Comparison of ENCODE assay signal across 12 cellular contexts in the genomic region with DNA sequence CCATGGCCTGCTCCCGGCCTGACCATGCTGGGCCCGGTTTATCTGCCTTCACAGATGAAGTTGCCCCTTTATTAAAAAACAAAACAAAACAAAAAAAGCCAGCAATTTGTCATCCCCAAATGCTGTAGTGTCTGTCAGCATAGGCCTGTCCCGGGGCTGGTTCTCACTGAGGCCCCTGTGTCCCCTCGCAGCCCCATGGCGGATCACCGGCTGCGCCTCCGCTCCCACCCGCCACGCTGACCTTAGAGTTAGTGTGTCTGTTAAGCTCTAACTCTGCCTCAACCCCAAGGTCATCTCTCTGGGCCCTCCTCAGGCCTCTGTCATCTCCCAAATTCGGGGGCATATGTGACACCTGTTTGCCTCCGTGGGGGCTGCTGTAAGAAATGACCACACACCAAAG. TPM values are rescaled to one million over a fixed set of nuclear protein-coding genes. Genes with fewer than 3 reads are reported as not detected.
A peak's percentile ranks its signal among the peaks of the same experiment; 100 is the strongest.
DNase-seq lines count a peak whose midpoint lies in the region; ATAC-seq and TF ChIP-seq lines count a peak whose summit lies in the region.
"Had no signal": no experiment of that assay in that cellular context is flagged by ENCODE, and none has a peak within 500 bp of the region (broad histone marks: within the 10 kb centered on the region; RNA-seq: fewer than 3 reads in every experiment).

No MANE protein-coding gene starts in this region.

- no peak for TF ChIP-seq CTCF in testis (IDR thresholded peaks at IDR 0.05)

- no peaks in the 10 kb centered on the region for H3K27me3 ChIP-seq in mucosa of stomach (ENCODE audit: control insufficient read depth, insufficient read depth, low read length)
- H3K27me3 ChIP-seq in testis, result no peaks in the 10 kb centered on the region

- no peak for ATAC-seq in activated naive CD8-positive, alpha-beta T cell treated with anti-CD3 and anti-CD28 coated beads, Interleukin-2, amount 10 ng/mL, durations not matched to agents 7 days and 5 days (ENCODE audit: low read depth)
- ATAC-seq in HG03354 (IDR thresholded peaks at IDR 0.05; ENCODE audit: poor library complexity, severe bottlenecking, unreplicated experiment), result no peak

- peak overlapping the region; percentile 78 to 91 for H3K27ac ChIP-seq in testis

- no peaks in the 10 kb centered on the region for H3K27me3 Mint-ChIP-seq in activated CD4-positive, alpha-beta memory T cell treated with anti-CD3 and anti-CD28 coated beads, Interleukin-2, amount 10 ng/mL, durations not matched to agents 7 days and 5 days
- H3K27me3 Mint-ChIP-seq in activated CD4-positive, alpha-beta memory T cell treated with anti-CD3 and anti-CD28 coated beads for 36 hours, result no peaks in the 10 kb centered on the region
- H3K27me3 Mint-ChIP-seq in activated naive CD8-positive, alpha-beta T cell treated with anti-CD3 and anti-CD28 coated beads, Interleukin-2, amount 10 ng/mL, durations not matched to agents 7 days and 5 days, result no peaks in the 10 kb centered on the region

- H3K4me3 ChIP-seq in mucosa of stomach (ENCODE audit: low read length) (no peak overlapping the region), testis (no peak overlapping the region)

- no peak overlapping the region for H3K4me3 Mint-ChIP-seq in activated CD4-positive, alpha-beta memory T cell treated with anti-CD3 and anti-CD28 coated beads, Interleukin-2, amount 10 ng/mL, durations not matched to agents 7 days and 5 days
- no peak overlapping the region for H3K4me3 Mint-ChIP-seq in activated CD4-positive, alpha-beta memory T cell treated with anti-CD3 and anti-CD28 coated beads for 36 hours
- H3K4me3 Mint-ChIP-seq in activated naive CD8-positive, alpha-beta T cell treated with anti-CD3 and anti-CD28 coated beads, Interleukin-2, amount 10 ng/mL, durations not matched to agents 7 days and 5 days, result peak overlapping the region; percentile 22

- POLR2A ChIA-PET in activated CD4-positive, alpha-beta memory T cell treated with anti-CD3 and anti-CD28 coated beads, Interleukin-2, amount 10 ng/mL, durations not matched to agents 7 days and 5 days (lab: Charles Lee), result interaction anchor here (3.3 kb wide), 1 partner anchor 87 kb away, joined by 16 read pairs; no protein-coding TSS in a partner anchor
- POLR2A ChIA-PET in activated CD4-positive, alpha-beta memory T cell treated with anti-CD3 and anti-CD28 coated beads for 36 hours (lab: Charles Lee), result no interaction called here
- POLR2A ChIA-PET in activated naive CD8-positive, alpha-beta T cell treated with anti-CD3 and anti-CD28 coated beads, Interleukin-2, amount 10 ng/mL, durations not matched to agents 7 days and 5 days (lab: Charles Lee), result interaction anchor here (4.8 kb wide), 1 partner anchor 141 kb away, joined by 32 read pairs; no protein-coding TSS in a partner anchor

- peaks cover 54% of the 10 kb centered on the region for H3K4me1 Mint-ChIP-seq in activated CD4-positive, alpha-beta memory T cell treated with anti-CD3 and anti-CD28 coated beads, Interleukin-2, amount 10 ng/mL, durations not matched to agents 7 days and 5 days
- H3K4me1 Mint-ChIP-seq in activated CD4-positive, alpha-beta memory T cell treated with anti-CD3 and anti-CD28 coated beads for 36 hours (ENCODE audit: low read depth), result peaks cover 29% of the 10 kb centered on the region
- H3K4me1 Mint-ChIP-seq in activated naive CD8-positive, alpha-beta T cell treated with anti-CD3 and anti-CD28 coated beads, Interleukin-2, amount 10 ng/mL, durations not matched to agents 7 days and 5 days, result peaks cover 36% of the 10 kb centered on the region

- peaks cover 61% of the 10 kb centered on the region for H3K4me1 ChIP-seq in mucosa of stomach (ENCODE audit: control insufficient read depth, insufficient read depth, low read length)
- H3K4me1 ChIP-seq in testis, result peaks cover 29% of the 10 kb centered on the region

- H3K9me3 Mint-ChIP-seq in activated CD4-positive, alpha-beta memory T cell treated with anti-CD3 and anti-CD28 coated beads, Interleukin-2, amount 10 ng/mL, durations not matched to agents 7 days and 5 days, result no peaks in the 10 kb centered on the region
- H3K9me3 Mint-ChIP-seq in activated CD4-positive, alpha-beta memory T cell treated with anti-CD3 and anti-CD28 coated beads for 36 hours, result no peaks in the 10 kb centered on the region
- H3K9me3 Mint-ChIP-seq in activated naive CD8-positive, alpha-beta T cell treated with anti-CD3 and anti-CD28 coated beads, Interleukin-2, amount 10 ng/mL, durations not matched to agents 7 days and 5 days, result no peaks in the 10 kb centered on the region

- peak overlapping the region; percentile 80 for H3K9ac ChIP-seq in mucosa of stomach (ENCODE audit: low read length)

- H3K36me3 Mint-ChIP-seq in activated CD4-positive, alpha-beta memory T cell treated with anti-CD3 and anti-CD28 coated beads, Interleukin-2, amount 10 ng/mL, durations not matched to agents 7 days and 5 days (ENCODE audit: low read depth), result peaks cover 31% of the 10 kb centered on the region
- peaks cover 9% of the 10 kb centered on the region for H3K36me3 Mint-ChIP-seq in activated CD4-positive, alpha-beta memory T cell treated with anti-CD3 and anti-CD28 coated beads for 36 hours
- H3K36me3 Mint-ChIP-seq in activated naive CD8-positive, alpha-beta T cell treated with anti-CD3 and anti-CD28 coated beads, Interleukin-2, amount 10 ng/mL, durations not matched to agents 7 days and 5 days, result peaks cover 16% of the 10 kb centered on the region

- WGBS in testis, 2 donors, result 89 to 94% methylated on average over 9 to 12 of the region's 12 CpGs

- CTCF ChIA-PET in activated CD4-positive, alpha-beta memory T cell treated with anti-CD3 and anti-CD28 coated beads, Interleukin-2, amount 10 ng/mL, durations not matched to agents 7 days and 5 days (lab: Charles Lee), result no interaction called here
- CTCF ChIA-PET in activated CD4-positive, alpha-beta memory T cell treated with anti-CD3 and anti-CD28 coated beads for 36 hours (lab: Charles Lee), result interaction anchor here (1.6 kb wide), 1 partner anchor 11 kb away, joined by 5 read pairs; a partner anchor contains a TSS

- TF ChIP-seq POLR2A in testis (IDR thresholded peaks at IDR 0.05), result no peak

- no peak for DNase-seq in activated CD4-positive, alpha-beta memory T cell treated with anti-CD3 and anti-CD28 coated beads, Interleukin-2, amount 10 ng/mL, durations not matched to agents 7 days and 5 days
- DNase-seq in activated CD4-positive, alpha-beta memory T cell treated with anti-CD3 and anti-CD28 coated beads for 36 hours, result no peak
- no peak for DNase-seq in activated naive CD8-positive, alpha-beta T cell treated with anti-CD3 and anti-CD28 coated beads, Interleukin-2, amount 10 ng/mL, durations not matched to agents 7 days and 5 days
- DNase-seq in testis (no peak), NCI-H446 (lab: John Stamatoyannopoulos, UW) (no peak)
- DNase-seq in stimulated activated CD4-positive, alpha-beta T cell treated with anti-CD3 and anti-CD28 coated beads, Interleukin-15, amount 100 ng/mL, for 24 hours, result no peak
- DNase-seq: ACHN, NCI-H526 treated with DMSO at 0.1 percent for 48 hours, SW 1271 had no signal

- H3K27ac Mint-ChIP-seq in activated CD4-positive, alpha-beta memory T cell treated with anti-CD3 and anti-CD28 coated beads, Interleukin-2, amount 10 ng/mL, durations not matched to agents 7 days and 5 days, result peak overlapping the region; percentile 58
- no peak overlapping the region for H3K27ac Mint-ChIP-seq in activated CD4-positive, alpha-beta memory T cell treated with anti-CD3 and anti-CD28 coated beads for 36 hours
- H3K27ac Mint-ChIP-seq in activated naive CD8-positive, alpha-beta T cell treated with anti-CD3 and anti-CD28 coated beads, Interleukin-2, amount 10 ng/mL, durations not matched to agents 7 days and 5 days, result peak overlapping the region; percentile 76

- H3K9me3 ChIP-seq in mucosa of stomach (ENCODE audit: control insufficient read depth, low read length) (no peaks in the 10 kb centered on the region), testis (no peaks in the 10 kb centered on the region)

- H3K36me3 ChIP-seq in mucosa of stomach (ENCODE audit: control insufficient read depth, insufficient read depth, low read length), result no peaks in the 10 kb centered on the region
- H3K36me3 ChIP-seq in testis (ENCODE audit: low read depth, missing control alignments), result no peaks in the 10 kb centered on the region

- intact Hi-C loops in activated CD4-positive, alpha-beta memory T cell treated with anti-CD3 and anti-CD28 coated beads for 36 hours (cut with micrococcal nuclease), result loop anchor here (5.0 kb wide), 1 partner anchor 36 kb away; no protein-coding TSS in a partner anchor
- intact Hi-C loops in testis (cut with DNase I; ENCODE audit: low total_unique reads), result no loop called here

RNA-seq across cellular contexts. Expression of a gene that starts 11.1 kb away (rescaled TPM):
- total RNA-seq in activated CD4-positive, alpha-beta memory T cell treated with anti-CD3 and anti-CD28 coated beads, Interleukin-2, amount 10 ng/mL, durations not matched to agents 7 days and 5 days, result 10 to 100 TPM; 51.5 to 51.7 TPM
- 10 to 100 TPM; 29.6 to 30.7 TPM for total RNA-seq in activated CD4-positive, alpha-beta memory T cell treated with anti-CD3 and anti-CD28 coated beads for 36 hours
- total RNA-seq in activated naive CD8-positive, alpha-beta T cell treated with anti-CD3 and anti-CD28 coated beads, Interleukin-2, amount 10 ng/mL, durations not matched to agents 7 days and 5 days, result 10 to 100 TPM; 57.5 to 61.9 TPM
- total RNA-seq in testis, result 10 to 100 TPM in 1 of 2 donors, 1 to 10 TPM in 1; 9.8 to 14.2 TPM
- polyA plus RNA-seq in testis (ENCODE audit: insufficient read depth, low read depth, low replicate concordance), result 4.2 TPM

RNA-seq across cellular contexts. Expression of a gene that starts 55.3 kb away (rescaled TPM):
- total RNA-seq in activated CD4-positive, alpha-beta memory T cell treated with anti-CD3 and anti-CD28 coated beads, Interleukin-2, amount 10 ng/mL, durations not matched to agents 7 days and 5 days, result not detected
- total RNA-seq in activated CD4-positive, alpha-beta memory T cell treated with anti-CD3 and anti-CD28 coated beads for 36 hours, result not detected
- under 1 TPM; 0.33 to 0.37 TPM for total RNA-seq in activated naive CD8-positive, alpha-beta T cell treated with anti-CD3 and anti-CD28 coated beads, Interleukin-2, amount 10 ng/mL, durations not matched to agents 7 days and 5 days
- total RNA-seq in testis, result 1 to 10 TPM in 1 of 2 donors, under 1 TPM in 1; 0.81 to 1.3 TPM
- 0.41 TPM for polyA plus RNA-seq in testis (ENCODE audit: insufficient read depth, low read depth, low replicate concordance)
- total RNA-seq: esophagus mucosa had no signal
